In the genomic region with DNA sequence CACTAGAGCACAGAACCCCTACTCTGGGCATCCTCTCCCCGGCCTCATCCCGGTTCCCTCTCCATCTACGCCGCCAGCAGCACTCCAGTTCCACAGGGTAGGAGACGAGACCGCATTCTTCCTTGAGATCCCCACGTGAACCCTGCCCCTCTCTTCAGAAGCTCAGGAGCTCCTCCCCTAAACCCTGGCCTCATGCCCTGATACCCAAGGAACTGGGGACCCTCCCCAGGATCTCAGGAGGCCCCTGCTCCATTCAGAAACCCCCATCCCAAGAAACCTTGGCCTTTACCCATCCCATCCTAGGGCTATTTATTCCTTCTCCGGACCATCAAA, we compare ENCODE assay signal across 6 cellular contexts. TPM values are rescaled to one million over a fixed set of nuclear protein-coding genes. Genes with fewer than 3 reads are reported as not detected.
A peak's percentile ranks its signal among the peaks of the same experiment; 100 is the strongest.
DNase-seq lines count a peak whose midpoint lies in the region; ATAC-seq and TF ChIP-seq lines count a peak whose summit lies in the region.

No MANE protein-coding gene starts in this region.

- peak overlapping the region; percentile 96 for H3K18ac ChIP-seq in trophoblast cell (ENCODE audit: low read length)

- peaks cover 13% of the 10 kb centered on the region for H3K79me1 ChIP-seq in trophoblast cell (ENCODE audit: low read length)

- H3K27me3 ChIP-seq in brain microvascular endothelial cell (replicated peaks) (no peaks in the 10 kb centered on the region), trophoblast cell (ENCODE audit: insufficient read depth, low read length) (no peaks in the 10 kb centered on the region)

- no CpG with 5 or more reads among the region's 8 CpGs for WGBS in trophoblast cell (ENCODE audit: extremely low coverage, insufficient coverage, insufficient read length)

- peak overlapping the region; percentile 98 for H4K12ac ChIP-seq in trophoblast cell (ENCODE audit: low read depth, low read length)

- peaks cover 1% of the 10 kb centered on the region for H3K9me3 ChIP-seq in trophoblast cell (ENCODE audit: insufficient read depth, low read depth, low read length)

- H3K27ac ChIP-seq in brain microvascular endothelial cell (no peak overlapping the region), trophoblast cell (ENCODE audit: low read depth, low read length) (peak overlapping the region; percentile 57)

- H4K91ac ChIP-seq in trophoblast cell (ENCODE audit: low read depth, low read length) = peak overlapping the region; percentile 77

- H2AFZ ChIP-seq in trophoblast cell (ENCODE audit: insufficient read depth, low read length, poor library complexity) = no peak overlapping the region

- H3K9ac ChIP-seq in trophoblast cell (ENCODE audit: low read length) = no peak overlapping the region

- H3K4me1 ChIP-seq in trophoblast cell (ENCODE audit: control insufficient read depth in 1 of 2, insufficient read depth in 2 of 2, low read length in 2 of 2) = peaks cover 9 to 20% of the 10 kb centered on the region in 2 experiments

- peak overlapping the region; percentile 48 for H3K4me3 ChIP-seq in brain microvascular endothelial cell (ENCODE audit: low read depth, low read length)
- H3K4me3 ChIP-seq in trophoblast cell (ENCODE audit: low read depth, low read length) = peak overlapping the region; percentile 43

- peak overlapping the region; percentile 71 for H3K4me2 ChIP-seq in trophoblast cell (ENCODE audit: low read length)

- H2BK120ac ChIP-seq in trophoblast cell (ENCODE audit: insufficient read depth, low read length, poor library complexity) = peak overlapping the region; percentile 90

- peak overlapping the region; percentile 69 for H2AK5ac ChIP-seq in trophoblast cell (ENCODE audit: low read length)

- no peak overlapping the region for H3K23ac ChIP-seq in trophoblast cell (ENCODE audit: low read length)

- H3K36me3 ChIP-seq in brain microvascular endothelial cell (replicated peaks) (peaks cover 2% of the 10 kb centered on the region), trophoblast cell (ENCODE audit: control insufficient read depth in 1 of 2, insufficient read depth in 2 of 2, low read length in 2 of 2) (peaks cover 18 to 20% of the 10 kb centered on the region in 2 experiments)

- H3K14ac ChIP-seq in trophoblast cell (ENCODE audit: low read length) = peak overlapping the region; percentile 93

- peak overlapping the region; percentile 92 for H4K8ac ChIP-seq in trophoblast cell (ENCODE audit: low read depth, low read length)

- peaks cover 3% of the 10 kb centered on the region for H3K79me2 ChIP-seq in trophoblast cell (ENCODE audit: control insufficient read depth, insufficient read depth, low read length, poor library complexity)

- no peak for TF ChIP-seq CTCF in brain microvascular endothelial cell (IDR thresholded peaks at IDR 0.05; ENCODE audit: low read depth, low read length, missing control alignments)

- ATAC-seq in HG03354 (IDR thresholded peaks at IDR 0.05; ENCODE audit: poor library complexity, severe bottlenecking, unreplicated experiment) (peak; percentile 7), HG02623 (IDR thresholded peaks at IDR 0.05; ENCODE audit: unreplicated experiment) (no peak)

- H2BK12ac ChIP-seq in trophoblast cell (ENCODE audit: low read length) = peak overlapping the region; percentile 40

- in situ Hi-C loops in brain microvascular endothelial cell (cut with HindIII; ENCODE audit: low pct_ligation_motif_present, low sequenced_read_pairs) = no loop called here

- DNase-seq in brain microvascular endothelial cell = no peak
- no peak for DNase-seq in trophoblast cell
- no peak for DNase-seq in stimulated activated CD4-positive, alpha-beta T cell treated with anti-CD3 and anti-CD28 coated beads, Interleukin-15, amount 100 ng/mL, for 24 hours
- no peak for DNase-seq in NOMO-1 treated with dmso at 0.1 percent for 144 hours (lab: John Stamatoyannopoulos, UW; ENCODE audit: unreplicated experiment)

- peak overlapping the region; percentile 57 for H2BK5ac ChIP-seq in trophoblast cell (ENCODE audit: low read depth, low read length, poor library complexity)

- H3K4ac ChIP-seq in trophoblast cell (ENCODE audit: low read depth, low read length) = peak overlapping the region; percentile 36

RNA-seq across cellular contexts. Expression of gene PRICKLE3, which starts 1.1 kb away (rescaled TPM):
- 12.6 TPM in 2 replicates for polyA plus RNA-seq in trophoblast cell (2013)

RNA-seq across cellular contexts. Expression of gene PLP2, which starts 13.3 kb away (rescaled TPM):
- 35.9 and 37.5 TPM in 2 replicates for polyA plus RNA-seq in trophoblast cell (2013)

RNA-seq across cellular contexts. Expression of gene SYP, which starts 15.0 kb away (rescaled TPM):
- polyA plus RNA-seq in trophoblast cell (2013) = 0.14 and 0.16 TPM in 2 replicates

RNA-seq across cellular contexts. Expression of gene MAGIX, which starts 22.5 kb away (rescaled TPM):
- polyA plus RNA-seq in trophoblast cell (2013) = 3.2 and 3.6 TPM in 2 replicates

RNA-seq across cellular contexts. Expression of gene CACNA1F, which starts 48.1 kb away (rescaled TPM):
- 0.05 and 0.07 TPM in 2 replicates for polyA plus RNA-seq in trophoblast cell (2013)
